9 cellular contexts compared by ENCODE assay signal in the genomic region with DNA sequence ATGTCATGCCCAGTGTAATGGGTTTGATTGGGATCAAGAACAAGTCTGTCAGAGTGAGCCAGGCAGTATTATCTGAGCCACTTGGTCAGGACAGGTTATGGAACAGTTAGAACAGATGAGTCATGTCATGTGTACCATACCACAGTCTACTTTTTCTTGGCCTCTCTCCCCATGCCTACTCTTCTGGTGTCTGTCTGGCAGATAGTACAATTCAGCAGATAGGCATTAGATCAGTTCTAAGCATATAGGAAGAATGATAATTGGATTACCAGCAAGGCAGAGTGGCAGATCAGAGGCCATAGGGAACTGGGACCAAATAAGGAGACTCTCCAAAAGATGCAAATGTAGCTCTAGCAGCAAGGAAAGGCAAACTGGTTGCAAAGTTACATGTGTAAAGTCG. TPM values are rescaled to one million over a fixed set of nuclear protein-coding genes. Genes with fewer than 3 reads are reported as not detected.
DNase-seq lines count a peak whose midpoint lies in the region; TF ChIP-seq lines count a peak whose summit lies in the region.
"Had no signal": no experiment of that assay in that cellular context is flagged by ENCODE, and none has a peak within 500 bp of the region (broad histone marks: within the 10 kb centered on the region; RNA-seq: fewer than 3 reads in every experiment).

No MANE protein-coding gene starts in this region.

- H3K4me3 Mint-ChIP-seq in activated naive CD8-positive, alpha-beta T cell = no peak overlapping the region
- no peak overlapping the region for H3K4me3 Mint-ChIP-seq in activated naive CD8-positive, alpha-beta T cell treated with anti-CD3 and anti-CD28 coated beads for 36 hours
- H3K4me3 Mint-ChIP-seq in type B pancreatic cell = peak overlapping the region; percentile 9

- no peak for DNase-seq in activated naive CD8-positive, alpha-beta T cell treated with anti-CD3 and anti-CD28 coated beads for 36 hours
- DNase-seq in NCI-H82 treated with DMSO at 0.1 percent for 48 hours (lab: John Stamatoyannopoulos, UW; ENCODE audit: unreplicated experiment) (peak; percentile 73), fibroblast of peridontal ligament (ENCODE audit: extremely low read depth) (peak; percentile 34), type B pancreatic cell (ENCODE audit: extremely low spot score, unreplicated experiment) (no peak), NCI-H2196 treated with DMSO at 0.1 percent for 48 hours (lab: John Stamatoyannopoulos, UW; ENCODE audit: unreplicated experiment) (no peak), kidney glomerular epithelial cell (lab: John Stamatoyannopoulos, UW) (no peak)
- DNase-seq in effector CD4-positive, alpha-beta T cell = no peak
- DNase-seq: lower lobe of right lung had no signal

- H3K36me3 Mint-ChIP-seq in activated naive CD8-positive, alpha-beta T cell = peaks cover 12% of the 10 kb centered on the region
- peaks cover 30% of the 10 kb centered on the region for H3K36me3 Mint-ChIP-seq in activated naive CD8-positive, alpha-beta T cell treated with anti-CD3 and anti-CD28 coated beads for 36 hours
- peaks cover 17% of the 10 kb centered on the region for H3K36me3 Mint-ChIP-seq in type B pancreatic cell

- H3K27ac Mint-ChIP-seq in activated naive CD8-positive, alpha-beta T cell = peak overlapping the region; percentile 77
- H3K27ac Mint-ChIP-seq in activated naive CD8-positive, alpha-beta T cell treated with anti-CD3 and anti-CD28 coated beads for 36 hours = no peak overlapping the region
- no peak overlapping the region for H3K27ac Mint-ChIP-seq in type B pancreatic cell

- no peaks in the 10 kb centered on the region for H3K9me3 Mint-ChIP-seq in activated naive CD8-positive, alpha-beta T cell (ENCODE audit: low read depth)
- no peaks in the 10 kb centered on the region for H3K9me3 Mint-ChIP-seq in activated naive CD8-positive, alpha-beta T cell treated with anti-CD3 and anti-CD28 coated beads for 36 hours
- H3K9me3 Mint-ChIP-seq in type B pancreatic cell = peaks cover 5% of the 10 kb centered on the region

- no peak for TF ChIP-seq CTCF in type B pancreatic cell (conservative IDR thresholded peaks at IDR 0.05)

- H3K4me1 Mint-ChIP-seq in activated naive CD8-positive, alpha-beta T cell (ENCODE audit: low read depth) = peaks cover 48% of the 10 kb centered on the region
- peaks cover 42% of the 10 kb centered on the region for H3K4me1 Mint-ChIP-seq in activated naive CD8-positive, alpha-beta T cell treated with anti-CD3 and anti-CD28 coated beads for 36 hours
- H3K4me1 Mint-ChIP-seq in type B pancreatic cell (ENCODE audit: unreplicated experiment) = peaks cover 34% of the 10 kb centered on the region

- no peaks in the 10 kb centered on the region for H3K27me3 Mint-ChIP-seq in activated naive CD8-positive, alpha-beta T cell
- no peaks in the 10 kb centered on the region for H3K27me3 Mint-ChIP-seq in activated naive CD8-positive, alpha-beta T cell treated with anti-CD3 and anti-CD28 coated beads for 36 hours
- no peaks in the 10 kb centered on the region for H3K27me3 Mint-ChIP-seq in type B pancreatic cell

RNA-seq across cellular contexts. Expression of gene FBXO34, which starts 30.5 kb away (rescaled TPM):
- 10 to 100 TPM; 15.1 to 15.9 TPM for total RNA-seq in activated naive CD8-positive, alpha-beta T cell treated with anti-CD3 and anti-CD28 coated beads for 36 hours
- 25.2 and 37.2 TPM in 2 replicates for total RNA-seq in type B pancreatic cell (ENCODE audit: low replicate concordance)

Comparison
In these comparisons a context has a peak if more than half of its experiments do, and no peak if none do; other contexts are left out.
1. DNase-seq: peak in NCI-H82 treated with DMSO at 0.1 percent for 48 hours (single experiment) and fibroblast of peridontal ligament (single experiment); none in activated naive CD8-positive, alpha-beta T cell treated with anti-CD3 and anti-CD28 coated beads for 36 hours (single experiment), type B pancreatic cell (single experiment), NCI-H2196 treated with DMSO at 0.1 percent for 48 hours (single experiment), effector CD4-positive, alpha-beta T cell (single experiment) and kidney glomerular epithelial cell (single experiment).